ENCODE assay signal across 38 cellular contexts in genomic region chr20:47178277-47178676, GRCh38.
"Had no signal": no experiment of that assay in that cellular context is flagged by ENCODE, and none has a peak within 500 bp of the region (broad histone marks: within the 10 kb centered on the region; RNA-seq: fewer than 3 reads in every experiment).

No MANE protein-coding gene starts in this region.

- DNase-seq: activated effector memory CD4-positive, alpha-beta T cell treated with anti-CD3 and anti-CD28 coated beads, Interleukin-2, amount 50 U/mL, for 16 hours; activated effector memory CD4-positive, alpha-beta T cell treated with Interleukin-2 at 50 U/mL for 16 hours; activated gamma-delta T cell; activated gamma-delta T cell treated with Interleukin-2 at 50 U/mL for 16 hours; activated naive CD4-positive, alpha-beta T cell; activated naive CD4-positive, alpha-beta T cell treated with anti-CD3 and anti-CD28 coated beads for 36 hours; activated naive CD4-positive, alpha-beta T cell treated with anti-CD3 and anti-CD28 coated beads, Interleukin-2, amount 10 ng/mL, durations not matched to agents 7 days and 5 days; activated naive CD4-positive, alpha-beta T cell treated with anti-CD3 and anti-CD28 coated beads, Interleukin-2, amount 50 U/mL, for 16 hours; activated naive CD4-positive, alpha-beta T cell treated with Interleukin-2 at 50 U/mL for 16 hours; activated naive CD8-positive, alpha-beta T cell treated with anti-CD3 and anti-CD28 coated beads for 36 hours; activated naive CD8-positive, alpha-beta T cell treated with anti-CD3 and anti-CD28 coated beads, Interleukin-2, amount 10 ng/mL, durations not matched to agents 7 days and 5 days; activated naive CD8-positive, alpha-beta T cell treated with anti-CD3 and anti-CD28 coated beads, Interleukin-2, amount 50 U/mL, for 24 hours; activated T-cell treated with anti-CD3 and anti-CD28 coated beads, Interleukin-2, amount 50 U/mL, for 1 hour; activated T-cell treated with anti-CD3 and anti-CD28 coated beads, Interleukin-2, amount 50 U/mL, for 24 hours; activated T-cell treated with anti-CD3 and anti-CD28 coated beads, Interleukin-2, amount 50 U/mL, for 4 hours; activated T-cell treated with anti-CD3 and anti-CD28 coated beads, Interleukin-2, amount 50 U/mL, for 48 hours; activated T-cell treated with anti-CD3 and anti-CD28 coated beads, Interleukin-2, amount 50 U/mL, for 72 hours; adrenal gland; amniotic stem cell; aorta; body of pancreas; brain microvascular endothelial cell; caudate nucleus; central memory CD4-positive, alpha-beta T cell; cerebellar nuclear complex had no signal

- H3K36me3 ChIP-seq: adrenal gland, ascending aorta, brain microvascular endothelial cell, breast epithelium, cardiac muscle cell had no signal

- H3K9me3 Mint-ChIP-seq: activated naive CD4-positive, alpha-beta T cell treated with anti-CD3 and anti-CD28 coated beads for 36 hours; activated naive CD4-positive, alpha-beta T cell treated with anti-CD3 and anti-CD28 coated beads, Interleukin-2, amount 50 U/mL, for 24 hours; activated naive CD4-positive, alpha-beta T cell treated with anti-CD3 and anti-CD28 coated beads, Interleukin-2, amount 50 U/mL, for 72 hours; activated naive CD8-positive, alpha-beta T cell treated with anti-CD3 and anti-CD28 coated beads for 36 hours; activated naive CD8-positive, alpha-beta T cell treated with anti-CD3 and anti-CD28 coated beads, Interleukin-2, amount 50 U/mL, for 24 hours; activated T-cell treated with anti-CD3 and anti-CD28 coated beads, Interleukin-2, amount 50 U/mL, for 24 hours; activated T-helper 17 cell treated with anti-CD3 and anti-CD28 coated beads, Interleukin-2, amount 50 U/mL, for 72 hours; activated T-helper 2 cell treated with anti-CD3 and anti-CD28 coated beads, Interferon-gamma antibody, Interleukin-2, Interleukin-4, amounts not matched to agents 10 μg/mL and 5 μg/mL and 100 μg/mL, durations not matched to agents 14 hours and 24 hours and 36 hours; central memory CD8-positive, alpha-beta T cell had no signal

- FAIRE-seq: astrocyte, bronchial epithelial cell had no signal

- H3K36me3 Mint-ChIP-seq: activated naive CD4-positive, alpha-beta T cell treated with anti-CD3 and anti-CD28 coated beads, Interleukin-2, amount 10 ng/mL, durations not matched to agents 7 days and 5 days; activated naive CD4-positive, alpha-beta T cell treated with anti-CD3 and anti-CD28 coated beads, Interleukin-2, amount 50 U/mL, for 24 hours; activated naive CD4-positive, alpha-beta T cell treated with anti-CD3 and anti-CD28 coated beads, Interleukin-2, amount 50 U/mL, for 72 hours; activated naive CD8-positive, alpha-beta T cell; activated naive CD8-positive, alpha-beta T cell treated with anti-CD3 and anti-CD28 coated beads for 36 hours; activated naive CD8-positive, alpha-beta T cell treated with anti-CD3 and anti-CD28 coated beads, Interleukin-2, amount 10 ng/mL, durations not matched to agents 7 days and 5 days had no signal

- ATAC-seq: activated naive CD4-positive, alpha-beta T cell treated with anti-CD3 and anti-CD28 coated beads, Interleukin-2, amount 50 U/mL, for 72 hours; activated naive CD8-positive, alpha-beta T cell treated with anti-CD3 and anti-CD28 coated beads, Interleukin-2, amount 50 U/mL, for 24 hours; activated T-cell treated with anti-CD3 and anti-CD28 coated beads, Interleukin-2, amount 50 U/mL, for 4 hours; activated T-cell treated with anti-CD3 and anti-CD28 coated beads, Interleukin-2, amount 50 U/mL, for 72 hours; activated T-helper 17 cell treated with anti-CD3 and anti-CD28 coated beads, Interleukin-2, amount 50 U/mL, for 72 hours; body of pancreas had no signal

- H3K27ac ChIP-seq: adrenal gland, ascending aorta, body of pancreas, brain microvascular endothelial cell, breast epithelium, cardiac muscle cell had no signal

- H3K4me3 ChIP-seq: adrenal gland, ascending aorta, body of pancreas, breast epithelium, cardiac muscle cell had no signal

- H3K4me1 ChIP-seq: adrenal gland, ascending aorta, body of pancreas, breast epithelium had no signal

- H3K27me3 ChIP-seq: adrenal gland, ascending aorta, body of pancreas, brain microvascular endothelial cell, breast epithelium, cardiac muscle cell had no signal

- H3K9me3 ChIP-seq: adrenal gland, ascending aorta, body of pancreas, breast epithelium had no signal

- H3K27ac Mint-ChIP-seq: activated naive CD4-positive, alpha-beta T cell treated with anti-CD3 and anti-CD28 coated beads for 36 hours; activated naive CD4-positive, alpha-beta T cell treated with anti-CD3 and anti-CD28 coated beads, Interleukin-2, amount 10 ng/mL, durations not matched to agents 7 days and 5 days; activated naive CD4-positive, alpha-beta T cell treated with anti-CD3 and anti-CD28 coated beads, Interleukin-2, amount 50 U/mL, for 24 hours; activated naive CD4-positive, alpha-beta T cell treated with anti-CD3 and anti-CD28 coated beads, Interleukin-2, amount 50 U/mL, for 72 hours; activated naive CD8-positive, alpha-beta T cell; activated naive CD8-positive, alpha-beta T cell treated with anti-CD3 and anti-CD28 coated beads for 36 hours; activated naive CD8-positive, alpha-beta T cell treated with anti-CD3 and anti-CD28 coated beads, Interleukin-2, amount 10 ng/mL, durations not matched to agents 7 days and 5 days; activated naive CD8-positive, alpha-beta T cell treated with anti-CD3 and anti-CD28 coated beads, Interleukin-2, amount 50 U/mL, for 24 hours; activated T-cell treated with anti-CD3 and anti-CD28 coated beads, Interleukin-2, amount 50 U/mL, for 24 hours; activated T-cell treated with anti-CD3 and anti-CD28 coated beads, Interleukin-2, amount 50 U/mL, for 72 hours; activated T-helper 1 cell treated with anti-CD3 and anti-CD28 coated beads, Interleukin-12 subunit alpha, Interleukin-12 subunit beta, Interleukin-2, Interleukin-4 antibody, amounts not matched to agents 30 ng/mL and 10 ng/mL and 1 ng/mL, durations not matched to agents 14 hours and 24 hours and 36 hours; activated T-helper 17 cell treated with anti-CD3 and anti-CD28 coated beads, Interleukin-2, amount 50 U/mL, for 72 hours; activated T-helper 2 cell treated with anti-CD3 and anti-CD28 coated beads, Interferon-gamma antibody, Interleukin-2, Interleukin-4, amounts not matched to agents 10 μg/mL and 5 μg/mL and 100 μg/mL, durations not matched to agents 14 hours and 24 hours and 36 hours; brain had no signal

- H3K4me1 Mint-ChIP-seq: activated naive CD4-positive, alpha-beta T cell treated with anti-CD3 and anti-CD28 coated beads, Interleukin-2, amount 50 U/mL, for 24 hours; activated naive CD8-positive, alpha-beta T cell treated with anti-CD3 and anti-CD28 coated beads for 36 hours; activated naive CD8-positive, alpha-beta T cell treated with anti-CD3 and anti-CD28 coated beads, Interleukin-2, amount 10 ng/mL, durations not matched to agents 7 days and 5 days; activated T-helper 17 cell treated with anti-CD3 and anti-CD28 coated beads, Interleukin-2, amount 50 U/mL, for 72 hours; central memory CD8-positive, alpha-beta T cell had no signal

- H3K4me3 Mint-ChIP-seq: activated naive CD4-positive, alpha-beta T cell treated with anti-CD3 and anti-CD28 coated beads for 36 hours; activated naive CD4-positive, alpha-beta T cell treated with anti-CD3 and anti-CD28 coated beads, Interleukin-2, amount 10 ng/mL, durations not matched to agents 7 days and 5 days; activated naive CD4-positive, alpha-beta T cell treated with anti-CD3 and anti-CD28 coated beads, Interleukin-2, amount 50 U/mL, for 24 hours; activated naive CD8-positive, alpha-beta T cell; activated naive CD8-positive, alpha-beta T cell treated with anti-CD3 and anti-CD28 coated beads for 36 hours; activated naive CD8-positive, alpha-beta T cell treated with anti-CD3 and anti-CD28 coated beads, Interleukin-2, amount 10 ng/mL, durations not matched to agents 7 days and 5 days; activated naive CD8-positive, alpha-beta T cell treated with anti-CD3 and anti-CD28 coated beads, Interleukin-2, amount 50 U/mL, for 24 hours; activated T-cell treated with anti-CD3 and anti-CD28 coated beads, Interleukin-2, amount 50 U/mL, for 24 hours; activated T-cell treated with anti-CD3 and anti-CD28 coated beads, Interleukin-2, amount 50 U/mL, for 4 hours; activated T-cell treated with anti-CD3 and anti-CD28 coated beads, Interleukin-2, amount 50 U/mL, for 72 hours; activated T-helper 1 cell treated with anti-CD3 and anti-CD28 coated beads, Interleukin-12 subunit alpha, Interleukin-12 subunit beta, Interleukin-2, Interleukin-4 antibody, amounts not matched to agents 30 ng/mL and 10 ng/mL and 1 ng/mL, durations not matched to agents 14 hours and 24 hours and 36 hours; activated T-helper 17 cell treated with anti-CD3 and anti-CD28 coated beads, Interleukin-2, amount 50 U/mL, for 72 hours; brain; central memory CD8-positive, alpha-beta T cell had no signal

- H3K27me3 Mint-ChIP-seq: activated naive CD4-positive, alpha-beta T cell treated with anti-CD3 and anti-CD28 coated beads, Interleukin-2, amount 50 U/mL, for 24 hours; activated naive CD8-positive, alpha-beta T cell; activated naive CD8-positive, alpha-beta T cell treated with anti-CD3 and anti-CD28 coated beads for 36 hours had no signal
